In the genomic region with DNA sequence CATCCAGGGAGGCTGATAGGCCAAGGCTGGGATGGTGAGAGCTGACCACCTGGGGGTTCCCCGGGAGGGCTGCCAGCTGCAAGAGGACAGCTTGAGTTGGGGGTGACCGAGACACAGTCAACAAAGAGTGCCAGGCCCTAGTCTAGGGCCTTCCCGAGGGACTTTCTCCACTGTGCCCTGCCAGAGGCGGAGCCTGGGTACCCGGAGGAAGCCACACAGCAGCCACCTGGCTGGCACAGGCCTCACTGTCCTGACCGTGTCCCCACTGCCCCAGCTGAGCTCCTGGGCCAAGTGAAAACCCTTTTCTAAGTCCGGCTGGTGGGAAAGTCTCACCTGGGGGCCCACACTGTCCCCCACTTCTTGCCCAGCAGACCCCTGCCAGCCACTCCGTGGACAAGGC, we compare ENCODE assay signal across 1 cellular context.
TF ChIP-seq lines count a peak whose summit lies in the region.

No MANE protein-coding gene starts in this region.

TF ChIP-seq in H1, 55 proteins besides CTCF, POLR2A, EP300 and RAD21 (continued from another document):
- TF ChIP-seq, protein P1, sequence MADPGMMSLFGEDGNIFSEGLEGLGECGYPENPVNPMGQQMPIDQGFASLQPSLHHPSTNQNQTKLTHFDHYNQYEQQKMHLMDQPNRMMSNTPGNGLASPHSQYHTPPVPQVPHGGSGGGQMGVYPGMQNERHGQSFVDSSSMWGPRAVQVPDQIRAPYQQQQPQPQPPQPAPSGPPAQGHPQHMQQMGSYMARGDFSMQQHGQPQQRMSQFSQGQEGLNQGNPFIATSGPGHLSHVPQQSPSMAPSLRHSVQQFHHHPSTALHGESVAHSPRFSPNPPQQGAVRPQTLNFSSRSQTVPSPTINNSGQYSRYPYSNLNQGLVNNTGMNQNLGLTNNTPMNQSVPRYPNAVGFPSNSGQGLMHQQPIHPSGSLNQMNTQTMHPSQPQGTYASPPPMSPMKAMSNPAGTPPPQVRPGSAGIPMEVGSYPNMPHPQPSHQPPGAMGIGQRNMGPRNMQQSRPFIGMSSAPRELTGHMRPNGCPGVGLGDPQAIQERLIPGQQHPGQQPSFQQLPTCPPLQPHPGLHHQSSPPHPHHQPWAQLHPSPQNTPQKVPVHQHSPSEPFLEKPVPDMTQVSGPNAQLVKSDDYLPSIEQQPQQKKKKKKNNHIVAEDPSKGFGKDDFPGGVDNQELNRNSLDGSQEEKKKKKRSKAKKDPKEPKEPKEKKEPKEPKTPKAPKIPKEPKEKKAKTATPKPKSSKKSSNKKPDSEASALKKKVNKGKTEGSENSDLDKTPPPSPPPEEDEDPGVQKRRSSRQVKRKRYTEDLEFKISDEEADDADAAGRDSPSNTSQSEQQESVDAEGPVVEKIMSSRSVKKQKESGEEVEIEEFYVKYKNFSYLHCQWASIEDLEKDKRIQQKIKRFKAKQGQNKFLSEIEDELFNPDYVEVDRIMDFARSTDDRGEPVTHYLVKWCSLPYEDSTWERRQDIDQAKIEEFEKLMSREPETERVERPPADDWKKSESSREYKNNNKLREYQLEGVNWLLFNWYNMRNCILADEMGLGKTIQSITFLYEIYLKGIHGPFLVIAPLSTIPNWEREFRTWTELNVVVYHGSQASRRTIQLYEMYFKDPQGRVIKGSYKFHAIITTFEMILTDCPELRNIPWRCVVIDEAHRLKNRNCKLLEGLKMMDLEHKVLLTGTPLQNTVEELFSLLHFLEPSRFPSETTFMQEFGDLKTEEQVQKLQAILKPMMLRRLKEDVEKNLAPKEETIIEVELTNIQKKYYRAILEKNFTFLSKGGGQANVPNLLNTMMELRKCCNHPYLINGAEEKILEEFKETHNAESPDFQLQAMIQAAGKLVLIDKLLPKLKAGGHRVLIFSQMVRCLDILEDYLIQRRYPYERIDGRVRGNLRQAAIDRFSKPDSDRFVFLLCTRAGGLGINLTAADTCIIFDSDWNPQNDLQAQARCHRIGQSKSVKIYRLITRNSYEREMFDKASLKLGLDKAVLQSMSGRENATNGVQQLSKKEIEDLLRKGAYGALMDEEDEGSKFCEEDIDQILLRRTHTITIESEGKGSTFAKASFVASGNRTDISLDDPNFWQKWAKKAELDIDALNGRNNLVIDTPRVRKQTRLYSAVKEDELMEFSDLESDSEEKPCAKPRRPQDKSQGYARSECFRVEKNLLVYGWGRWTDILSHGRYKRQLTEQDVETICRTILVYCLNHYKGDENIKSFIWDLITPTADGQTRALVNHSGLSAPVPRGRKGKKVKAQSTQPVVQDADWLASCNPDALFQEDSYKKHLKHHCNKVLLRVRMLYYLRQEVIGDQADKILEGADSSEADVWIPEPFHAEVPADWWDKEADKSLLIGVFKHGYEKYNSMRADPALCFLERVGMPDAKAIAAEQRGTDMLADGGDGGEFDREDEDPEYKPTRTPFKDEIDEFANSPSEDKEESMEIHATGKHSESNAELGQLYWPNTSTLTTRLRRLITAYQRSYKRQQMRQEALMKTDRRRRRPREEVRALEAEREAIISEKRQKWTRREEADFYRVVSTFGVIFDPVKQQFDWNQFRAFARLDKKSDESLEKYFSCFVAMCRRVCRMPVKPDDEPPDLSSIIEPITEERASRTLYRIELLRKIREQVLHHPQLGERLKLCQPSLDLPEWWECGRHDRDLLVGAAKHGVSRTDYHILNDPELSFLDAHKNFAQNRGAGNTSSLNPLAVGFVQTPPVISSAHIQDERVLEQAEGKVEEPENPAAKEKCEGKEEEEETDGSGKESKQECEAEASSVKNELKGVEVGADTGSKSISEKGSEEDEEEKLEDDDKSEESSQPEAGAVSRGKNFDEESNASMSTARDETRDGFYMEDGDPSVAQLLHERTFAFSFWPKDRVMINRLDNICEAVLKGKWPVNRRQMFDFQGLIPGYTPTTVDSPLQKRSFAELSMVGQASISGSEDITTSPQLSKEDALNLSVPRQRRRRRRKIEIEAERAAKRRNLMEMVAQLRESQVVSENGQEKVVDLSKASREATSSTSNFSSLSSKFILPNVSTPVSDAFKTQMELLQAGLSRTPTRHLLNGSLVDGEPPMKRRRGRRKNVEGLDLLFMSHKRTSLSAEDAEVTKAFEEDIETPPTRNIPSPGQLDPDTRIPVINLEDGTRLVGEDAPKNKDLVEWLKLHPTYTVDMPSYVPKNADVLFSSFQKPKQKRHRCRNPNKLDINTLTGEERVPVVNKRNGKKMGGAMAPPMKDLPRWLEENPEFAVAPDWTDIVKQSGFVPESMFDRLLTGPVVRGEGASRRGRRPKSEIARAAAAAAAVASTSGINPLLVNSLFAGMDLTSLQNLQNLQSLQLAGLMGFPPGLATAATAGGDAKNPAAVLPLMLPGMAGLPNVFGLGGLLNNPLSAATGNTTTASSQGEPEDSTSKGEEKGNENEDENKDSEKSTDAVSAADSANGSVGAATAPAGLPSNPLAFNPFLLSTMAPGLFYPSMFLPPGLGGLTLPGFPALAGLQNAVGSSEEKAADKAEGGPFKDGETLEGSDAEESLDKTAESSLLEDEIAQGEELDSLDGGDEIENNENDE (IDR thresholded peaks at IDR 0.05; ENCODE audit: insufficient replicate concordance, low read length), result no peak
- TF ChIP-seq YY1 (IDR thresholded peaks at IDR 0.05; ENCODE audit: low read depth, low read length), result no peak
